ENCODE assay signal across 29 cellular contexts in genomic region chr11:27735281-27735680, GRCh38. TPM values are rescaled to one million over a fixed set of nuclear protein-coding genes. Genes with fewer than 3 reads are reported as not detected.
"Had no signal": no experiment of that assay in that cellular context is flagged by ENCODE, and none has a peak within 500 bp of the region (broad histone marks: within the 10 kb centered on the region; RNA-seq: fewer than 3 reads in every experiment).

No MANE protein-coding gene starts in this region.

- H3K27me3 ChIP-seq: colonic mucosa, esophagus muscularis mucosa, right atrium auricular region, tibial artery, upper lobe of right lung had no signal

- H3K36me3 Mint-ChIP-seq: activated CD4-positive, alpha-beta memory T cell treated with anti-CD3 and anti-CD28 coated beads for 36 hours; activated naive CD8-positive, alpha-beta T cell treated with anti-CD3 and anti-CD28 coated beads for 36 hours; natural killer cell treated with Interleukin-12 subunit alpha and Interleukin-12 subunit beta and Interleukin-15 and Interleukin-18, amount 100 ng/mL, for 72 hours; stimulated activated naive B cell treated with anti-CD40 and anti-IgM and Interleukin-4, amounts not matched to agents 10 μg/mL and 1 μg/mL and 100 μg/mL, for 72 hours had no signal

- H3K9me3 ChIP-seq: colonic mucosa, esophagus muscularis mucosa, mucosa of descending colon, right atrium auricular region, stomach, tibial artery, upper lobe of right lung had no signal

- H3K4me3 ChIP-seq: colonic mucosa, dorsolateral prefrontal cortex, esophagus muscularis mucosa, mucosa of descending colon, right atrium auricular region, stomach, tibial artery, upper lobe of right lung had no signal

- FAIRE-seq: islet of Langerhans had no signal

- H3K27ac Mint-ChIP-seq: activated CD4-positive, alpha-beta memory T cell treated with anti-CD3 and anti-CD28 coated beads for 36 hours; activated naive CD4-positive, alpha-beta T cell treated with anti-CD3 and anti-CD28 coated beads for 36 hours; activated naive CD8-positive, alpha-beta T cell treated with anti-CD3 and anti-CD28 coated beads for 36 hours; activated T-helper 1 cell treated with anti-CD3 and anti-CD28 coated beads, Interleukin-12 subunit alpha, Interleukin-12 subunit beta, Interleukin-2, Interleukin-4 antibody, amounts not matched to agents 30 ng/mL and 10 ng/mL and 1 ng/mL, durations not matched to agents 14 hours and 24 hours and 36 hours; natural killer cell treated with Interleukin-12 subunit alpha and Interleukin-12 subunit beta and Interleukin-15 and Interleukin-18, amount 100 ng/mL, for 72 hours; stimulated activated naive B cell treated with anti-CD40 and anti-IgM and Interleukin-4, amounts not matched to agents 10 μg/mL and 1 μg/mL and 100 μg/mL, for 72 hours; T-helper 17 cell had no signal

- H3K4me1 Mint-ChIP-seq: activated naive CD8-positive, alpha-beta T cell treated with anti-CD3 and anti-CD28 coated beads for 36 hours; stimulated activated naive B cell treated with anti-CD40 and anti-IgM and Interleukin-4, amounts not matched to agents 10 μg/mL and 1 μg/mL and 100 μg/mL, for 72 hours; T-helper 17 cell had no signal

- H3K27me3 Mint-ChIP-seq: natural killer cell treated with Interleukin-12 subunit alpha and Interleukin-12 subunit beta and Interleukin-15 and Interleukin-18, amount 100 ng/mL, for 72 hours; stimulated activated naive B cell treated with anti-CD40 and anti-IgM and Interleukin-4, amounts not matched to agents 10 μg/mL and 1 μg/mL and 100 μg/mL, for 72 hours; T-helper 17 cell had no signal

- H3K4me3 Mint-ChIP-seq: activated CD4-positive, alpha-beta memory T cell treated with anti-CD3 and anti-CD28 coated beads for 36 hours; activated naive CD4-positive, alpha-beta T cell treated with anti-CD3 and anti-CD28 coated beads for 36 hours; activated naive CD8-positive, alpha-beta T cell treated with anti-CD3 and anti-CD28 coated beads for 36 hours; activated T-helper 1 cell treated with anti-CD3 and anti-CD28 coated beads, Interleukin-12 subunit alpha, Interleukin-12 subunit beta, Interleukin-2, Interleukin-4 antibody, amounts not matched to agents 30 ng/mL and 10 ng/mL and 1 ng/mL, durations not matched to agents 14 hours and 24 hours and 36 hours; natural killer cell treated with Interleukin-12 subunit alpha and Interleukin-12 subunit beta and Interleukin-15 and Interleukin-18, amount 100 ng/mL, for 72 hours; stimulated activated naive B cell treated with anti-CD40 and anti-IgM and Interleukin-4, amounts not matched to agents 10 μg/mL and 1 μg/mL and 100 μg/mL, for 72 hours; T-helper 17 cell had no signal

- H3K27ac ChIP-seq: colonic mucosa, dorsolateral prefrontal cortex, esophagus muscularis mucosa, right atrium auricular region, stomach, tibial artery, upper lobe of right lung, WERI-Rb-1 had no signal

- DNase-seq: activated CD4-positive, alpha-beta memory T cell treated with anti-CD3 and anti-CD28 coated beads for 36 hours; activated CD4-positive, alpha-beta T cell treated with anti-CD3 and anti-CD28 coated beads for 48 hours; activated CD8-positive, alpha-beta memory T cell treated with anti-CD3 and anti-CD28 coated beads, Interleukin-2, amount 50 U/mL, for 4 hours; activated effector memory CD4-positive, alpha-beta T cell treated with anti-CD3 and anti-CD28 coated beads, Interleukin-2, amount 50 U/mL, for 16 hours; activated naive CD4-positive, alpha-beta T cell treated with anti-CD3 and anti-CD28 coated beads for 36 hours; activated naive CD8-positive, alpha-beta T cell treated with anti-CD3 and anti-CD28 coated beads for 36 hours; activated T-cell treated with anti-CD3 and anti-CD28 coated beads, Interleukin-2, amount 50 U/mL, for 1 hour; amniotic stem cell; colonic mucosa; dorsolateral prefrontal cortex; foreskin melanocyte; left ventricle myocardium superior; mucosa of descending colon; stimulated activated CD4-positive, alpha-beta T cell treated with anti-CD3 and anti-CD28 coated beads, Interleukin-15, amount 100 ng/mL, for 24 hours; stimulated activated CD4-positive, alpha-beta T cell treated with anti-CD3 and anti-CD28 coated beads, Interleukin-2, amount 100 ng/mL, for 24 hours; stimulated activated naive B cell treated with anti-CD40 and anti-IgM and Interleukin-4, amounts not matched to agents 10 μg/mL and 1 μg/mL and 100 μg/mL, for 72 hours; stomach; T-helper 17 cell; T1000; tibial artery; upper lobe of right lung; WERI-Rb-1 had no signal

- H3K9me3 Mint-ChIP-seq: activated CD4-positive, alpha-beta memory T cell treated with anti-CD3 and anti-CD28 coated beads for 36 hours; activated T-helper 1 cell treated with anti-CD3 and anti-CD28 coated beads, Interleukin-12 subunit alpha, Interleukin-12 subunit beta, Interleukin-2, Interleukin-4 antibody, amounts not matched to agents 30 ng/mL and 10 ng/mL and 1 ng/mL, durations not matched to agents 14 hours and 24 hours and 36 hours had no signal

- H3K36me3 ChIP-seq: colonic mucosa, esophagus muscularis mucosa, right atrium auricular region, stomach, tibial artery, upper lobe of right lung, WERI-Rb-1 had no signal

- H3K4me1 ChIP-seq: colonic mucosa, esophagus muscularis mucosa, right atrium auricular region, stomach, tibial artery, upper lobe of right lung had no signal

- ATAC-seq: activated CD4-positive, CD25-positive, alpha-beta regulatory T cell treated with anti-CD3 and anti-CD28 coated beads, Interleukin-2, amount 50 U/mL, for 24 hours; left ventricle myocardium superior; mucosa of descending colon; natural killer cell treated with Interleukin-12 subunit alpha and Interleukin-12 subunit beta and Interleukin-15 and Interleukin-18, amount 100 ng/mL, for 72 hours; stimulated activated naive B cell treated with anti-CD40 and anti-IgM and Interleukin-4, amounts not matched to agents 10 μg/mL and 1 μg/mL and 100 μg/mL, for 72 hours; T-helper 17 cell; upper lobe of right lung had no signal

RNA-seq across cellular contexts. Expression of gene BDNF, which starts 35.0 kb away (rescaled TPM):
- total RNA-seq: activated CD4-positive, alpha-beta memory T cell treated with anti-CD3 and anti-CD28 coated beads for 36 hours; activated CD8-positive, alpha-beta memory T cell treated with anti-CD3 and anti-CD28 coated beads for 36 hours; activated naive CD4-positive, alpha-beta T cell treated with anti-CD3 and anti-CD28 coated beads for 36 hours; activated naive CD8-positive, alpha-beta T cell treated with anti-CD3 and anti-CD28 coated beads for 36 hours; activated T-helper 1 cell treated with anti-CD3 and anti-CD28 coated beads, Interleukin-12 subunit alpha, Interleukin-12 subunit beta, Interleukin-2, Interleukin-4 antibody, amounts not matched to agents 30 ng/mL and 10 ng/mL and 1 ng/mL, durations not matched to agents 14 hours and 24 hours and 36 hours; natural killer cell treated with Interleukin-12 subunit alpha and Interleukin-12 subunit beta and Interleukin-15 and Interleukin-18, amount 100 ng/mL, for 72 hours; T-helper 17 cell had no signal
